ENCODE assay signal across 1 cellular context in genomic region chr17:41529491-41529915, GRCh38.
TF ChIP-seq lines count a peak whose summit lies in the region.

No MANE protein-coding gene starts in this region.

TF ChIP-seq in HEK293T, 16 proteins besides CTCF, POLR2A, EP300 and RAD21:
- TF ChIP-seq ELF4 (IDR thresholded peaks at IDR 0.05): no peak
- TF ChIP-seq FOXA1 (IDR thresholded peaks at IDR 0.05): no peak
- no peak for TF ChIP-seq TARDBP (IDR thresholded peaks at IDR 0.05)
- TF ChIP-seq ARNT (IDR thresholded peaks at IDR 0.05): no peak
- TF ChIP-seq FOXM1 (IDR thresholded peaks at IDR 0.05; ENCODE audit: borderline replicate concordance): no peak
- TF ChIP-seq CTBP1 (IDR thresholded peaks at IDR 0.05; ENCODE audit: borderline replicate concordance): no peak
- TF ChIP-seq FOXK2 (IDR thresholded peaks at IDR 0.05): no peak
- no peak for TF ChIP-seq SP1 (IDR thresholded peaks at IDR 0.05)
- TF ChIP-seq LEF1 (IDR thresholded peaks at IDR 0.05; ENCODE audit: borderline replicate concordance): no peak
- no peak for TF ChIP-seq PKNOX1 (IDR thresholded peaks at IDR 0.05)
- TF ChIP-seq HDGF (IDR thresholded peaks at IDR 0.05; ENCODE audit: borderline replicate concordance): no peak
- no peak for TF ChIP-seq ZNF384 (IDR thresholded peaks at IDR 0.05)
- no peak for TF ChIP-seq L3MBTL2 (conservative IDR thresholded peaks at IDR 0.05)
- no peak for TF ChIP-seq BHLHE40 (IDR thresholded peaks at IDR 0.05; ENCODE audit: borderline replicate concordance)
- TF ChIP-seq NFRKB (IDR thresholded peaks at IDR 0.05): no peak
TF ChIP-seq in HEK293T: peak in this region for 0.
